Comparison of ENCODE assay signal across 16 cellular contexts in the genomic region with DNA sequence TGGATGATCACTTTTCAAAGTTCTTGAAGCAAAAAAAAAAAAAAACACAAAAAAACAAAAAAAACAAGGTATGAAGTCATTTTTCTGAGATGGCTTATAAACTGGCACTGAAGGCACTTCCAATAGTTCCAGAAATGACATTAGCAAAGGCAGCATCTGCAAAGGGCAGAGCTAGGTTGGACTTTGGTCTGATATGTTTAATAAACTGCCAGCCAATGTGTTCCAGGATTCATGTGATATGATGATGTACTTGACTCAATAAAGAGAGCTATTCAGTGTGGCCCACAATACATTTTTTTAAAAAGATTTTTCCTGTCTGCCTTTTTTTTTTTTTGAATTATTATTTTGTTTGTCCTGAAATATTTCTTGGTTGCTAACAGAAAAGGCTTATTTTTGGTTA.
DNase-seq lines count a peak whose midpoint lies in the region; ATAC-seq, FAIRE-seq and TF ChIP-seq lines count a peak whose summit lies in the region.
"Had no signal": no experiment of that assay in that cellular context is flagged by ENCODE, and none has a peak within 500 bp of the region (broad histone marks: within the 10 kb centered on the region; RNA-seq: fewer than 3 reads in every experiment).

No MANE protein-coding gene starts in this region.

- peak; percentile 77 for ATAC-seq in left lobe of liver
- no peak for ATAC-seq in GM18498 (IDR thresholded peaks at IDR 0.05; ENCODE audit: unreplicated experiment)
- ATAC-seq: A549; CD8-positive, alpha-beta T cell; HCT116 had no signal

- no peak for DNase-seq in endothelial cell of umbilical vein (ENCODE audit: low read depth, low spot score)
- no peak for DNase-seq in left lobe of liver (ENCODE audit: low spot score)
- peak; percentile 58 for DNase-seq in mucosa of gallbladder (ENCODE audit: low spot score)
- no peak for DNase-seq in transverse colon
- no peak for DNase-seq in GM10248 (ENCODE audit: extremely low spot score)
- DNase-seq: BE2C; Caco-2; CD8-positive, alpha-beta T cell; DND-41; GDM1; GM23248 had no signal

- H3K4me1 ChIP-seq in endothelial cell of umbilical vein (ENCODE audit: control insufficient read depth, extremely low read depth, insufficient read depth, low read length) (no peaks in the 10 kb centered on the region), transverse colon (no peaks in the 10 kb centered on the region)
- H3K4me1 ChIP-seq: BE2C, Caco-2 had no signal

- in situ Hi-C loops in transverse colon (cut with MboI; ENCODE audit: low pct_ligation_motif_present in 1 of 4, low pct_unique_long_range_greater_than_20kb in 1 of 4, low sequenced_read_pairs in 3 of 4): no loop called here

- TF ChIP-seq POLR2A in endothelial cell of umbilical vein (IDR thresholded peaks at IDR 0.05; ENCODE audit: low read depth, low read length) (no peak), transverse colon (IDR thresholded peaks at IDR 0.05) (no peak)

- no TSS peak for BruUV-seq in endothelial cell of umbilical vein (replicated peaks; lab: Mats Ljungman, UMichigan)

- H3K27me3 ChIP-seq in endothelial cell of umbilical vein (ENCODE audit: control insufficient read depth in 2 of 2, insufficient read depth in 2 of 2, low read length in 2 of 2) (no peaks in the 10 kb centered on the region), transverse colon (no peaks in the 10 kb centered on the region)
- H3K27me3 ChIP-seq: BE2C had no signal

- POLR2A ChIA-PET in endothelial cell of umbilical vein (lab: Charles Lee): no interaction called here
- POLR2A ChIA-PET in GM10248 (lab: Yijun Ruan, JAX): no interaction called here

- H3K36me3 ChIP-seq in endothelial cell of umbilical vein (ENCODE audit: control insufficient read depth in 2 of 2, extremely low read depth in 1 of 2, insufficient read depth in 2 of 2, low read length in 2 of 2) (no peaks in the 10 kb centered on the region), transverse colon (no peaks in the 10 kb centered on the region)

- dilution Hi-C loops in endothelial cell of umbilical vein (cut with MboI; ENCODE audit: extremely low pct_ligation_motif_present, low sequenced_read_pairs): no loop called here

- intact Hi-C loops in endothelial cell of umbilical vein (cut with micrococcal nuclease): no loop called here
- intact Hi-C loops in transverse colon (cut with DNase I; ENCODE audit: low total_unique reads): no loop called here

- H2AFZ ChIP-seq in endothelial cell of umbilical vein (ENCODE audit: low read depth, low read length): no peak overlapping the region
- H2AFZ ChIP-seq: GM23248 had no signal

- no peak overlapping the region for H3K27ac ChIP-seq in endothelial cell of umbilical vein (ENCODE audit: insufficient read depth, low read depth, low read length)
- H3K27ac ChIP-seq in transverse colon: no peak overlapping the region
- H3K27ac ChIP-seq: A549, C4-2B, GM23248 had no signal

- H3K4me2 ChIP-seq in endothelial cell of umbilical vein (ENCODE audit: insufficient read depth, low read length): no peak overlapping the region
- H3K4me2 ChIP-seq: A549 had no signal

- TF ChIP-seq CTCF in endothelial cell of umbilical vein (IDR thresholded peaks at IDR 0.05; ENCODE audit: extremely low read depth in 1 of 2, insufficient read depth in 1 of 2, low read depth in 1 of 2, low read length in 2 of 2): no peak
- TF ChIP-seq CTCF in transverse colon (IDR thresholded peaks at IDR 0.05): no peak
- TF ChIP-seq CTCF in GM10248 (IDR thresholded peaks at IDR 0.05; ENCODE audit: control extremely low read depth, extremely low read depth, low read depth, missing control alignments): no peak

- no peaks in the 10 kb centered on the region for H3K79me2 ChIP-seq in endothelial cell of umbilical vein (ENCODE audit: control insufficient read depth, insufficient read depth, low read length)

- H3K9ac ChIP-seq in endothelial cell of umbilical vein (replicated peaks; ENCODE audit: extremely low read depth, insufficient read depth, low read length): no peak overlapping the region
- H3K9ac ChIP-seq: GM23248 had no signal

- FAIRE-seq in endothelial cell of umbilical vein (lab: Jason Lieb, UNC): peak; percentile 12
- FAIRE-seq: A549, H54 had no signal

- no peaks in the 10 kb centered on the region for H3K9me1 ChIP-seq in endothelial cell of umbilical vein (replicated peaks; ENCODE audit: control insufficient read depth, extremely low read depth, insufficient read depth, low read length)

- CTCF ChIA-PET in endothelial cell of umbilical vein (lab: Charles Lee) (interaction anchor here (0.6 to 1.5 kb wide), 4 partner anchors 9 to 134 kb away, joined by 3 to 5 read pairs (median 3); no protein-coding TSS in a partner anchor), GM10248 (lab: Yijun Ruan, JAX) (interaction anchor here (0.6 to 7.7 kb wide), 5 partner anchors 10 to 24 kb away, joined by 3 to 29 read pairs (median 5); no protein-coding TSS in a partner anchor)

- H4K20me1 ChIP-seq in endothelial cell of umbilical vein (replicated peaks; ENCODE audit: control insufficient read depth, extremely low read depth, insufficient read depth, low read length): no peaks in the 10 kb centered on the region

- TF ChIP-seq EP300 in transverse colon (IDR thresholded peaks at IDR 0.05; ENCODE audit: low read depth): no peak

- no peaks in the 10 kb centered on the region for H3K9me3 ChIP-seq in endothelial cell of umbilical vein (replicated peaks; ENCODE audit: control insufficient read depth, insufficient read depth, low read length)
- H3K9me3 ChIP-seq in transverse colon: no peaks in the 10 kb centered on the region
- H3K9me3 ChIP-seq: A549, BE2C, Caco-2 had no signal

- H3K4me3 ChIP-seq in endothelial cell of umbilical vein (replicated peaks in 1 of 3; ENCODE audit: insufficient read depth in 1 of 3, low read depth in 1 of 3, low read length in 3 of 3) (no peak overlapping the region), transverse colon (no peak overlapping the region)
- H3K4me3 ChIP-seq: A549, GM23248 had no signal

TF ChIP-seq in endothelial cell of umbilical vein, 7 proteins besides CTCF, POLR2A, EP300 and RAD21:
- no peak for TF ChIP-seq GATA2 (IDR thresholded peaks at IDR 0.05; ENCODE audit: insufficient read depth, insufficient read length, low read depth, low read length)
- no peak for TF ChIP-seq EZH2 (IDR thresholded peaks at IDR 0.05; ENCODE audit: borderline replicate concordance, low read depth, low read length, severe bottlenecking)
- no peak for TF ChIP-seq FOS (IDR thresholded peaks at IDR 0.05; ENCODE audit: borderline replicate concordance, insufficient read depth, low read length)
- TF ChIP-seq POLR2AphosphoS5 (IDR thresholded peaks at IDR 0.05; ENCODE audit: insufficient read depth, low read depth, low read length): no peak
- TF ChIP-seq JUN (IDR thresholded peaks at IDR 0.05; ENCODE audit: borderline replicate concordance, insufficient read depth, insufficient read length, low read depth): no peak
- TF ChIP-seq MYC (IDR thresholded peaks at IDR 0.05; ENCODE audit: low read depth, low read length): no peak
- TF ChIP-seq, protein P1, sequence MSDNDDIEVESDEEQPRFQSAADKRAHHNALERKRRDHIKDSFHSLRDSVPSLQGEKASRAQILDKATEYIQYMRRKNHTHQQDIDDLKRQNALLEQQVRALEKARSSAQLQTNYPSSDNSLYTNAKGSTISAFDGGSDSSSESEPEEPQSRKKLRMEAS (IDR thresholded peaks at IDR 0.05; ENCODE audit: insufficient read depth, insufficient read length): no peak
